In genomic region chr17:82493517-82493840, GRCh38 we compare ENCODE assay signal across 13 cellular contexts. TPM values are rescaled to one million over a fixed set of nuclear protein-coding genes. Genes with fewer than 3 reads are reported as not detected.
DNase-seq lines count a peak whose midpoint lies in the region; ATAC-seq and TF ChIP-seq lines count a peak whose summit lies in the region.
"Had no signal": no experiment of that assay in that cellular context is flagged by ENCODE, and none has a peak within 500 bp of the region (broad histone marks: within the 10 kb centered on the region; RNA-seq: fewer than 3 reads in every experiment).

No MANE protein-coding gene starts in this region.

- no peak for DNase-seq in activated naive CD4-positive, alpha-beta T cell (lab: John Stamatoyannopoulos, UW)
- no peak for DNase-seq in RWPE2 (ENCODE audit: low spot score)
- no peak for DNase-seq in transverse colon
- DNase-seq in NCI-H1092 (lab: John Stamatoyannopoulos, UW), result no peak
- DNase-seq in stimulated activated CD8-positive, alpha-beta memory T cell treated with anti-CD3 and anti-CD28 coated beads, Interleukin-4, amount 100 ng/mL, for 48 hours, result no peak
- DNase-seq: activated CD8-positive, alpha-beta memory T cell treated with anti-CD3 and anti-CD28 coated beads, Interleukin-2, amount 50 U/mL, for 48 hours; stimulated activated CD4-positive, alpha-beta T cell treated with anti-CD3 and anti-CD28 coated beads, Interleukin-15, amount 100 ng/mL, for 24 hours; upper lobe of left lung had no signal

- peaks cover 27% of the 10 kb centered on the region for H3K4me1 ChIP-seq in RWPE2 (ENCODE audit: insufficient read depth, poor library complexity, severe bottlenecking)
- H3K4me1 ChIP-seq in gastroesophageal sphincter, result peaks cover 0 to 60% (median 15%) of the 10 kb centered on the region in 3 donors
- H3K4me1 ChIP-seq in transverse colon, result peaks cover 8 to 32% (median 24%) of the 10 kb centered on the region in 4 donors
- H3K4me1 ChIP-seq: prostate gland had no signal

- no peaks in the 10 kb centered on the region for H3K9me3 Mint-ChIP-seq in activated naive CD4-positive, alpha-beta T cell treated with anti-CD3 and anti-CD28 coated beads, Interleukin-2, amount 50 U/mL, for 24 hours

- no peaks in the 10 kb centered on the region for H3K36me3 Mint-ChIP-seq in activated naive CD4-positive, alpha-beta T cell treated with anti-CD3 and anti-CD28 coated beads, Interleukin-2, amount 50 U/mL, for 24 hours

- no peak overlapping the region for H3K4me3 Mint-ChIP-seq in activated naive CD4-positive, alpha-beta T cell treated with anti-CD3 and anti-CD28 coated beads, Interleukin-2, amount 50 U/mL, for 24 hours

- 52% methylated on average over 2 of the region's 7 CpGs; no CpG with 5 or more reads in 1 of the 2 donors for WGBS in gastroesophageal sphincter (ENCODE audit: low coverage in 1 of 2), 2 donors
- WGBS in transverse colon (ENCODE audit: low coverage in 1 of 2), 2 donors, result 72 to 82% methylated on average over 3 to 7 of the region's 7 CpGs

- H3K27me3 ChIP-seq in RWPE2 (ENCODE audit: insufficient read depth, poor library complexity, severe bottlenecking) (no peaks in the 10 kb centered on the region), gastroesophageal sphincter (no peaks in the 10 kb centered on the region), transverse colon (no peaks in the 10 kb centered on the region)
- H3K27me3 ChIP-seq: upper lobe of left lung had no signal

- no peak for ATAC-seq in RWPE2 (ENCODE audit: low read depth)
- no peak for ATAC-seq in gastroesophageal sphincter
- ATAC-seq in HG03196 (IDR thresholded peaks at IDR 0.05; ENCODE audit: unreplicated experiment), result no peak

- no peaks in the 10 kb centered on the region for H3K36me3 ChIP-seq in RWPE2 (ENCODE audit: low read depth)
- peaks cover 0 to 9% of the 10 kb centered on the region in 2 donors for H3K36me3 ChIP-seq in gastroesophageal sphincter
- H3K36me3 ChIP-seq in transverse colon, result no peaks in the 10 kb centered on the region
- H3K36me3 ChIP-seq: prostate gland had no signal

- peak overlapping the region; percentile 51 for H3K27ac Mint-ChIP-seq in activated naive CD4-positive, alpha-beta T cell treated with anti-CD3 and anti-CD28 coated beads, Interleukin-2, amount 50 U/mL, for 24 hours

- intact Hi-C loops in transverse colon (cut with DNase I; ENCODE audit: low total_unique reads), result loop anchor here (10.0 kb wide), 1 partner anchor 61 kb away; no protein-coding TSS in a partner anchor

- H3K4me1 Mint-ChIP-seq in activated naive CD4-positive, alpha-beta T cell treated with anti-CD3 and anti-CD28 coated beads, Interleukin-2, amount 50 U/mL, for 24 hours, result peaks cover 12% of the 10 kb centered on the region

- in situ Hi-C loops in transverse colon (cut with MboI; ENCODE audit: low pct_ligation_motif_present in 1 of 4, low pct_unique_long_range_greater_than_20kb in 1 of 4, low sequenced_read_pairs in 3 of 4), result no loop called here

- TF ChIP-seq CTCF in RWPE2 (IDR thresholded peaks at IDR 0.05; ENCODE audit: poor library complexity, severe bottlenecking) (no peak), gastroesophageal sphincter (IDR thresholded peaks at IDR 0.05) (no peak), transverse colon (IDR thresholded peaks at IDR 0.05) (no peak)

- no peaks in the 10 kb centered on the region for H3K27me3 Mint-ChIP-seq in activated naive CD4-positive, alpha-beta T cell treated with anti-CD3 and anti-CD28 coated beads, Interleukin-2, amount 50 U/mL, for 24 hours

- H3K27ac ChIP-seq in RWPE2 (ENCODE audit: poor library complexity, severe bottlenecking) (peak overlapping the region; percentile 29), gastroesophageal sphincter (peak overlapping the region in 3 of 4 donors; percentile 43 to 88 (median 69)), transverse colon (peak overlapping the region in 3 of 4 donors; percentile 8 to 38 (median 29))
- H3K27ac ChIP-seq: prostate gland, SK-N-MC had no signal

- H3K4me3 ChIP-seq in RWPE2 (ENCODE audit: severe bottlenecking), result no peak overlapping the region
- H3K4me3 ChIP-seq in gastroesophageal sphincter, result no peak overlapping the region
- H3K4me3 ChIP-seq in transverse colon, result no peak overlapping the region
- H3K4me3 ChIP-seq: prostate gland, SK-N-MC, upper lobe of left lung had no signal

- no peak for TF ChIP-seq EP300 in gastroesophageal sphincter (IDR thresholded peaks at IDR 0.05)
- TF ChIP-seq EP300 in transverse colon (IDR thresholded peaks at IDR 0.05; ENCODE audit: low read depth), result no peak

- no peaks in the 10 kb centered on the region for H3K9me3 ChIP-seq in RWPE2 (ENCODE audit: severe bottlenecking)
- H3K9me3 ChIP-seq in gastroesophageal sphincter, result no peaks in the 10 kb centered on the region
- no peaks in the 10 kb centered on the region for H3K9me3 ChIP-seq in transverse colon
- H3K9me3 ChIP-seq: prostate gland, upper lobe of left lung had no signal

- no peak for TF ChIP-seq POLR2A in gastroesophageal sphincter (IDR thresholded peaks at IDR 0.05)
- no peak for TF ChIP-seq POLR2A in transverse colon (IDR thresholded peaks at IDR 0.05)

RNA-seq across cellular contexts. Expression of gene FOXK2, which starts 26.1 kb away (rescaled TPM):
- 10 to 100 TPM; 35.1 to 63.4 (median 52.6) TPM for total RNA-seq in gastroesophageal sphincter
- total RNA-seq in transverse colon, result 100 to 1,000 TPM in 2 of 4 donors, 10 to 100 TPM in 2; 41.2 to 216 (median 106) TPM

RNA-seq across cellular contexts. Expression of gene NARF, which starts 34.9 kb away (rescaled TPM):
- total RNA-seq in gastroesophageal sphincter (10 to 100 TPM; 30.4 to 78.1 (median 44.9) TPM), transverse colon (100 to 1,000 TPM in 1 of 4 donors, 10 to 100 TPM in 3; 44.1 to 133 (median 61.1) TPM)

RNA-seq across cellular contexts. Expression of gene CYBC1, which starts 42.9 kb away (rescaled TPM):
- total RNA-seq in gastroesophageal sphincter, result 10 to 100 TPM; 53.8 to 78.5 (median 59.4) TPM
- 100 to 1,000 TPM in 2 of 4 donors, 10 to 100 TPM in 2; 46.2 to 212 (median 86.2) TPM for total RNA-seq in transverse colon
